ENCODE assay signal across 29 cellular contexts in genomic region chr19:45574526-45574925, GRCh38. TPM values are rescaled to one million over a fixed set of nuclear protein-coding genes. Genes with fewer than 3 reads are reported as not detected.
DNase-seq lines count a peak whose midpoint lies in the region; ATAC-seq, FAIRE-seq and TF ChIP-seq lines count a peak whose summit lies in the region.
"Had no signal": no experiment of that assay in that cellular context is flagged by ENCODE, and none has a peak within 500 bp of the region (broad histone marks: within the 10 kb centered on the region; RNA-seq: fewer than 3 reads in every experiment).

No MANE protein-coding gene starts in this region.

- no peaks in the 10 kb centered on the region for H3K9me3 Mint-ChIP-seq in MCF 10A (ENCODE audit: unreplicated experiment)
- no peaks in the 10 kb centered on the region for H3K9me3 Mint-ChIP-seq in natural killer cell treated with Interleukin-12 subunit alpha and Interleukin-12 subunit beta and Interleukin-15 and Interleukin-18, amount 100 ng/mL, for 72 hours
- H3K9me3 Mint-ChIP-seq: CD4-positive, alpha-beta T cell; naive thymus-derived CD4-positive, alpha-beta T cell; type B pancreatic cell had no signal

- no peak for TF ChIP-seq CTCF in MCF 10A (IDR thresholded peaks at IDR 0.05; ENCODE audit: unreplicated experiment)
- no peak for TF ChIP-seq CTCF in breast epithelium (IDR thresholded peaks at IDR 0.05)
- TF ChIP-seq CTCF in choroid plexus epithelial cell (conservative IDR thresholded peaks at IDR 0.05; ENCODE audit: low read depth, low read length), result no peak
- no peak for TF ChIP-seq CTCF in keratinocyte (optimal IDR thresholded peaks at IDR 0.05 in 1 of 3, IDR thresholded peaks at IDR 0.05 in 1 of 3, conservative IDR thresholded peaks at IDR 0.05 in 1 of 3; ENCODE audit: extremely low read depth in 1 of 3, insufficient read depth in 2 of 3, low read length in 3 of 3)

- no peaks in the 10 kb centered on the region for H4K20me1 ChIP-seq in keratinocyte (ENCODE audit: control insufficient read depth, extremely low read depth, insufficient read depth, low read length)

- no peak overlapping the region for H3K4me3 ChIP-seq in breast epithelium
- H3K4me3 ChIP-seq in choroid plexus epithelial cell (ENCODE audit: low read depth, low read length), result no peak overlapping the region
- H3K4me3 ChIP-seq in keratinocyte (ENCODE audit: control insufficient read depth in 2 of 3, extremely low read depth in 1 of 3, insufficient read depth in 2 of 3, low read depth in 1 of 3, low read length in 3 of 3), result no peak overlapping the region
- H3K4me3 ChIP-seq in skeletal muscle tissue (ENCODE audit: low read length in 3 of 3), result peak overlapping the region in 2 of 3 donors; percentile 14 to 24
- H3K4me3 ChIP-seq: GM23248, SK-N-MC had no signal

- H3K9me1 ChIP-seq in keratinocyte (ENCODE audit: control insufficient read depth, extremely low read depth, insufficient read depth, low read length), result no peaks in the 10 kb centered on the region

- peaks cover 33% of the 10 kb centered on the region for H3K4me1 Mint-ChIP-seq in MCF 10A (ENCODE audit: insufficient read depth, unreplicated experiment)
- peaks cover 24 to 27% of the 10 kb centered on the region in 2 donors for H3K4me1 Mint-ChIP-seq in natural killer cell treated with Interleukin-12 subunit alpha and Interleukin-12 subunit beta and Interleukin-15 and Interleukin-18, amount 100 ng/mL, for 72 hours (ENCODE audit: low read depth in 2 of 2)

- no peak for TF ChIP-seq POLR2A in breast epithelium (IDR thresholded peaks at IDR 0.05)

- no peak overlapping the region for H3K4me2 ChIP-seq in keratinocyte (ENCODE audit: control insufficient read depth, extremely low read depth, insufficient read depth, low read depth, low read length)

- H3K36me3 Mint-ChIP-seq in MCF 10A (ENCODE audit: insufficient read depth, unreplicated experiment), result peaks cover 7% of the 10 kb centered on the region
- no peaks in the 10 kb centered on the region for H3K36me3 Mint-ChIP-seq in natural killer cell treated with Interleukin-12 subunit alpha and Interleukin-12 subunit beta and Interleukin-15 and Interleukin-18, amount 100 ng/mL, for 72 hours

- no TSS peak for BruUV-seq in MCF 10A (replicated peaks; lab: Mats Ljungman, UMichigan)

- CTCF ChIA-PET in MCF 10A (lab: Yijun Ruan, JAX), result interaction anchor here (0.5 to 1.6 kb wide), 5 partner anchors 50 to 182 kb away, joined by 3 to 5 read pairs (median 4); no protein-coding TSS in a partner anchor

- H3K27me3 ChIP-seq in breast epithelium (no peaks in the 10 kb centered on the region), keratinocyte (ENCODE audit: control insufficient read depth, extremely low read depth, insufficient read depth, low read length) (no peaks in the 10 kb centered on the region), skeletal muscle tissue (ENCODE audit: control insufficient read depth in 3 of 3, insufficient read depth in 3 of 3, low read length in 3 of 3) (no peaks in the 10 kb centered on the region)

- no peak overlapping the region for H2AFZ ChIP-seq in keratinocyte (ENCODE audit: control insufficient read depth, low read length)
- H2AFZ ChIP-seq: GM23248 had no signal

- peak; percentile 66 for FAIRE-seq in keratinocyte (lab: Jason Lieb, UNC)
- FAIRE-seq: bronchial epithelial cell had no signal

- peak overlapping the region; percentile 67 for H3K27ac Mint-ChIP-seq in MCF 10A (ENCODE audit: low read depth, unreplicated experiment)
- no peak overlapping the region for H3K27ac Mint-ChIP-seq in natural killer cell treated with Interleukin-12 subunit alpha and Interleukin-12 subunit beta and Interleukin-15 and Interleukin-18, amount 100 ng/mL, for 72 hours
- H3K27ac Mint-ChIP-seq: CD4-positive, alpha-beta T cell; naive thymus-derived CD4-positive, alpha-beta T cell; T-helper 17 cell; type B pancreatic cell had no signal

- dilution Hi-C loops in keratinocyte (cut with MboI; ENCODE audit: extremely low pct_ligation_motif_present, low sequenced_read_pairs), result no loop called here

- peaks cover 31% of the 10 kb centered on the region for H3K79me2 ChIP-seq in keratinocyte (ENCODE audit: control insufficient read depth, insufficient read depth, low read length)

- H3K4me1 ChIP-seq in breast epithelium (peaks cover 0 to 9% of the 10 kb centered on the region in 2 donors), keratinocyte (ENCODE audit: control insufficient read depth, extremely low read depth, insufficient read depth, low read length) (peaks cover 43% of the 10 kb centered on the region), skeletal muscle tissue (ENCODE audit: control insufficient read depth in 3 of 3, insufficient read depth in 3 of 3, low read length in 3 of 3) (peaks cover 32 to 49% (median 38%) of the 10 kb centered on the region in 3 donors)

- H3K9me3 ChIP-seq in breast epithelium (no peaks in the 10 kb centered on the region), keratinocyte (ENCODE audit: control insufficient read depth, low read depth, low read length) (no peaks in the 10 kb centered on the region), skeletal muscle tissue (ENCODE audit: control insufficient read depth in 3 of 3, low read length in 3 of 3) (no peaks in the 10 kb centered on the region)

- no peak overlapping the region for H3K4me3 Mint-ChIP-seq in MCF 10A (ENCODE audit: unreplicated experiment)
- no peak overlapping the region for H3K4me3 Mint-ChIP-seq in natural killer cell treated with Interleukin-12 subunit alpha and Interleukin-12 subunit beta and Interleukin-15 and Interleukin-18, amount 100 ng/mL, for 72 hours
- H3K4me3 Mint-ChIP-seq: CD4-positive, alpha-beta T cell; naive thymus-derived CD4-positive, alpha-beta T cell; T-helper 17 cell; type B pancreatic cell had no signal

- POLR2A ChIA-PET in MCF 10A (lab: Yijun Ruan, JAX), result interaction anchor here (0.9 kb wide), 1 partner anchor 39 kb away, joined by 3 read pairs; no protein-coding TSS in a partner anchor

- no peak for ATAC-seq in natural killer cell treated with Interleukin-12 subunit alpha and Interleukin-12 subunit beta and Interleukin-15 and Interleukin-18, amount 100 ng/mL, for 72 hours
- ATAC-seq in GM18868 (IDR thresholded peaks at IDR 0.05; ENCODE audit: unreplicated experiment) (no peak), HG02973 (IDR thresholded peaks at IDR 0.05; ENCODE audit: unreplicated experiment) (no peak)
- ATAC-seq: naive thymus-derived CD4-positive, alpha-beta T cell; sciatic nerve; T-helper 17 cell had no signal

- H3K27ac ChIP-seq in breast epithelium, result no peak overlapping the region
- peak overlapping the region; percentile 17 for H3K27ac ChIP-seq in keratinocyte (ENCODE audit: control insufficient read depth, insufficient read depth, low read length)
- H3K27ac ChIP-seq in skeletal muscle tissue (ENCODE audit: low read depth, low read length), result peak overlapping the region; percentile 52
- H3K27ac ChIP-seq: 22Rv1, GM23248, SK-N-MC had no signal

- H3K36me3 ChIP-seq in breast epithelium, result no peaks in the 10 kb centered on the region
- peaks cover 0 to 2% of the 10 kb centered on the region in 2 experiments for H3K36me3 ChIP-seq in keratinocyte (ENCODE audit: control insufficient read depth in 2 of 2, extremely low read depth in 1 of 2, insufficient read depth in 2 of 2, low read length in 2 of 2)
- H3K36me3 ChIP-seq in skeletal muscle tissue (ENCODE audit: control insufficient read depth in 3 of 3, insufficient read depth in 3 of 3, low read length in 3 of 3), result no peaks in the 10 kb centered on the region

- DNase-seq in MCF 10A (ENCODE audit: unreplicated experiment), result no peak
- no peak for DNase-seq in breast epithelium (ENCODE audit: low spot score in 2 of 2)
- peak; percentile 53 for DNase-seq in choroid plexus epithelial cell (ENCODE audit: low read depth)
- no peak for DNase-seq in keratinocyte (ENCODE audit: low read depth, low spot score)
- no peak for DNase-seq in natural killer cell treated with Interleukin-12 subunit alpha and Interleukin-12 subunit beta and Interleukin-15 and Interleukin-18, amount 100 ng/mL, for 72 hours (ENCODE audit: low spot score)
- DNase-seq: activated CD4-positive, alpha-beta T cell treated with anti-CD3 and anti-CD28 coated beads for 4 hours; activated naive CD4-positive, alpha-beta T cell; activated T-cell treated with anti-CD3 and anti-CD28 coated beads, Interleukin-2, amount 50 U/mL, for 48 hours; CD4-positive, alpha-beta T cell; DMS153; glutamatergic neuron; GM23248; KG1; MV-4-11; naive thymus-derived CD4-positive, alpha-beta T cell; NCI-H1694; NCI-H2171; NCI-H510A treated with DMSO at 0.1 percent for 48 hours; T-helper 17 cell had no signal

- no peaks in the 10 kb centered on the region for H3K27me3 Mint-ChIP-seq in MCF 10A (ENCODE audit: insufficient read depth, unreplicated experiment)
- no peaks in the 10 kb centered on the region for H3K27me3 Mint-ChIP-seq in natural killer cell treated with Interleukin-12 subunit alpha and Interleukin-12 subunit beta and Interleukin-15 and Interleukin-18, amount 100 ng/mL, for 72 hours
- H3K27me3 Mint-ChIP-seq: CD4-positive, alpha-beta T cell; naive thymus-derived CD4-positive, alpha-beta T cell; T-helper 17 cell; type B pancreatic cell had no signal

- H3K9ac ChIP-seq in keratinocyte (ENCODE audit: control insufficient read depth, extremely low read depth, insufficient read depth, low read length), result no peak overlapping the region
- peak overlapping the region in 1 of 3 donors; percentile 28 for H3K9ac ChIP-seq in skeletal muscle tissue (ENCODE audit: low read depth in 1 of 3, low read length in 3 of 3)
- H3K9ac ChIP-seq: GM23248 had no signal

- intact Hi-C loops in MCF 10A (cut with micrococcal nuclease), result no loop called here
- intact Hi-C loops in breast epithelium (cut with DNase I; ENCODE audit: low total_unique reads), result no loop called here

RNA-seq across cellular contexts. Expression of gene OPA3, which starts 10.1 kb away (rescaled TPM):
- total RNA-seq in MCF 10A (2022) (16.8 and 17.3 TPM in 2 replicates), breast epithelium (10 to 100 TPM in 1 of 3 donors, 1 to 10 TPM in 2; 6.6 to 11.4 (median 7.2) TPM), skeletal muscle tissue (3.7 TPM)
- 11.9 to 16.5 TPM (median 16.5 TPM) in 3 replicates for polyA plus RNA-seq in keratinocyte
- polyA plus RNA-seq in keratinocyte (2011; ENCODE audit: low read depth), result 1.5 TPM
- 17.6 and 18.3 TPM in 2 replicates for polyA plus RNA-seq in keratinocyte (2011; cell fraction: cytosol; rRNA removed)
- polyA plus RNA-seq in keratinocyte (2011; cell fraction: nucleus; rRNA removed), result 16.5 and 23.5 TPM in 2 replicates
- polyA plus RNA-seq in keratinocyte (2012; ENCODE audit: low replicate concordance), result 5.5 and 11.4 TPM in 2 replicates
- 14.4 to 24.5 TPM (median 20.5 TPM) in 3 replicates for polyA minus RNA-seq in keratinocyte
- polyA minus RNA-seq in keratinocyte (2011; cell fraction: cytosol; rRNA and poly(A)+ RNA removed), result 9.2 TPM
- 5.6 and 10.1 TPM in 2 replicates for polyA minus RNA-seq in keratinocyte (2011; cell fraction: nucleus; rRNA and poly(A)+ RNA removed)
- total RNA-seq in natural killer cell treated with Interleukin-12 subunit alpha and Interleukin-12 subunit beta and Interleukin-15 and Interleukin-18, amount 100 ng/mL, for 72 hours, result 10 to 100 TPM; 17.0 to 17.5 TPM

RNA-seq across cellular contexts. Expression of gene GPR4, which starts 27.5 kb away (rescaled TPM):
- not detected in 2 replicates for total RNA-seq in MCF 10A (2022)
- total RNA-seq in breast epithelium, result 1 to 10 TPM; 1.1 to 8.8 (median 1.2) TPM
- polyA plus RNA-seq in keratinocyte, result 0.13 to 0.14 TPM in 2 of 3 replicates, not detected in the other
- polyA plus RNA-seq in keratinocyte (2011; ENCODE audit: low read depth), result not detected
- 0.03 TPM in 1 of 2 replicates, not detected in the other for polyA plus RNA-seq in keratinocyte (2011; cell fraction: cytosol; rRNA removed)
- polyA plus RNA-seq in keratinocyte (2011; cell fraction: nucleus; rRNA removed), result 0.40 TPM in 1 of 2 replicates, not detected in the other
- 0.04 TPM in 1 of 2 replicates, not detected in the other for polyA plus RNA-seq in keratinocyte (2012; ENCODE audit: low replicate concordance)
- polyA minus RNA-seq in keratinocyte, result 0.07 TPM in 1 of 3 replicates, not detected in the others
- polyA minus RNA-seq in keratinocyte (2011; cell fraction: cytosol; rRNA and poly(A)+ RNA removed), result not detected
- polyA minus RNA-seq in keratinocyte (2011; cell fraction: nucleus; rRNA and poly(A)+ RNA removed), result not detected in 2 replicates
- 0.52 TPM for total RNA-seq in skeletal muscle tissue
- total RNA-seq in natural killer cell treated with Interleukin-12 subunit alpha and Interleukin-12 subunit beta and Interleukin-15 and Interleukin-18, amount 100 ng/mL, for 72 hours, result under 1 TPM in 1 of 2 donors, not detected in 1; 0.24 TPM
- total RNA-seq: activated CD8-positive, alpha-beta memory T cell treated with anti-CD3 and anti-CD28 coated beads for 36 hours; bronchial epithelial cell; CD4-positive, alpha-beta T cell; naive thymus-derived CD4-positive, alpha-beta T cell; osteoblast; T-helper 17 cell had no signal
- polyA plus RNA-seq: naive thymus-derived CD4-positive, alpha-beta T cell had no signal

Comparison
In these comparisons a context has a peak if more than half of its experiments do, and no peak if none do; other contexts are left out.
1. H3K27ac ChIP-seq: peak in keratinocyte (single experiment) and skeletal muscle tissue (single experiment); none in breast epithelium (0 of 2).
2. H3K4me3 ChIP-seq: peak in skeletal muscle tissue (2 of 3); none in breast epithelium (0 of 3), choroid plexus epithelial cell (single experiment) and keratinocyte (0 of 3).